In genomic region chr2:207459990-207460757, GRCh38 we compare ENCODE assay signal across 14 cellular contexts.
DNase-seq lines count a peak whose midpoint lies in the region; ATAC-seq, FAIRE-seq and TF ChIP-seq lines count a peak whose summit lies in the region.
"Had no signal": no experiment of that assay in that cellular context is flagged by ENCODE, and none has a peak within 500 bp of the region (broad histone marks: within the 10 kb centered on the region; RNA-seq: fewer than 3 reads in every experiment).

No MANE protein-coding gene starts in this region.

- H3K4me1 ChIP-seq in body of pancreas: no peaks in the 10 kb centered on the region
- H3K4me1 ChIP-seq: psoas muscle had no signal

- no peak for TF ChIP-seq POLR2A in body of pancreas (IDR thresholded peaks at IDR 0.05)

- TF ChIP-seq CTCF in bronchial epithelial cell (IDR thresholded peaks at IDR 0.05; ENCODE audit: insufficient read depth, low read length, severe bottlenecking): no peak
- no peak for TF ChIP-seq CTCF in body of pancreas (IDR thresholded peaks at IDR 0.05)

- no peaks in the 10 kb centered on the region for H3K27me3 ChIP-seq in bronchial epithelial cell (ENCODE audit: control insufficient read depth, insufficient read depth, low read length)
- H3K27me3 ChIP-seq in body of pancreas: no peaks in the 10 kb centered on the region

- H3K4me3 ChIP-seq in bronchial epithelial cell (ENCODE audit: low read depth, low read length) (no peak overlapping the region), body of pancreas (no peak overlapping the region)
- H3K4me3 ChIP-seq: lung, psoas muscle had no signal

- no peak for DNase-seq in bronchial epithelial cell (ENCODE audit: low read depth)
- DNase-seq in NCI-H1694 treated with DMSO at 0.1 percent for 48 hours (lab: John Stamatoyannopoulos, UW): no peak
- no peak for DNase-seq in glomerular visceral epithelial cell (ENCODE audit: extremely low spot score)
- DNase-seq in body of pancreas: no peak
- no peak for DNase-seq in stimulated activated CD8-positive, alpha-beta memory T cell treated with anti-CD3 and anti-CD28 coated beads, Interleukin-4, amount 100 ng/mL, for 48 hours
- DNase-seq: cortex of kidney, head of caudate nucleus, NCI-H1436, OCI-M1, psoas muscle had no signal

- peak; percentile 28 for FAIRE-seq in bronchial epithelial cell (lab: Jason Lieb, UNC)

- H3K27ac ChIP-seq in body of pancreas: no peak overlapping the region
- H3K27ac ChIP-seq: psoas muscle had no signal

- 57 to 63% methylated on average over 7 of the region's 7 CpGs for WGBS in body of pancreas, 2 donors

- intact Hi-C loops in body of pancreas (cut with DNase I): no loop called here

- H3K9me3 ChIP-seq in body of pancreas: no peaks in the 10 kb centered on the region
- H3K9me3 ChIP-seq: psoas muscle had no signal

- peak; percentile 62 for ATAC-seq in GM18861 (IDR thresholded peaks at IDR 0.05; ENCODE audit: unreplicated experiment)
- peak; percentile 90 for ATAC-seq in GM21515 (IDR thresholded peaks at IDR 0.05; ENCODE audit: unreplicated experiment)
- peak; percentile 77 for ATAC-seq in HG03159 (IDR thresholded peaks at IDR 0.05; ENCODE audit: unreplicated experiment)
- no peak for ATAC-seq in body of pancreas
- ATAC-seq: psoas muscle had no signal

- no peaks in the 10 kb centered on the region for H3K36me3 ChIP-seq in bronchial epithelial cell (ENCODE audit: control insufficient read depth, insufficient read depth, low read length)
- H3K36me3 ChIP-seq in body of pancreas (replicated peaks in 1 of 2; ENCODE audit: insufficient read depth in 1 of 2, low read depth in 2 of 2): no peaks in the 10 kb centered on the region
